Comparison of ENCODE assay signal across 8 cellular contexts in the genomic region with DNA sequence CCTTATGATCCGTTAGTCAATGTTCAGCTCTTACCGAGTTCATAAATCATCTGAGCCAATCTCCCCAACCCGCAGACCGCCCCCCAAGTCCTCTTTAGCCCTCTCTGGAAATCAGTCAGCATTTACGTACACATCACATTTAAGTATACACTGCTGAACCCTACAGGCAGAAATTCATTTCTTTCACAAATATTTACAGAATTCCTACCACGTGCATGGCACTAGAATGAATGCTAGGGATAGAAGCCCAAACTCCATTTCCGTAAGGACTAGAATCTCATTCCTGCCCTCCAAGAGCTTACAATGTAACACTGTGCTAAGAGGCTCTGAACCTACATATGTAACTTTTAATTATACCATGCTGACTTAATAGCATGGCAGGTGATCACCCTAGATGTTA. TPM values are rescaled to one million over a fixed set of nuclear protein-coding genes. Genes with fewer than 3 reads are reported as not detected.
A peak's percentile ranks its signal among the peaks of the same experiment; 100 is the strongest.
DNase-seq lines count a peak whose midpoint lies in the region; ATAC-seq and TF ChIP-seq lines count a peak whose summit lies in the region.

No MANE protein-coding gene starts in this region.

- no peak overlapping the region for H2AFZ ChIP-seq in OCI-LY7 (ENCODE audit: low read length)

- peak overlapping the region; percentile 91 for H3K4me2 ChIP-seq in OCI-LY7 (ENCODE audit: low read length)

- H3K36me3 ChIP-seq in GM06990 (ENCODE audit: control insufficient read depth, insufficient read depth, low read length) (no peaks in the 10 kb centered on the region; the same call in none of the 2 replicates), OCI-LY7 (ENCODE audit: insufficient read depth, low read length) (peaks cover 30% of the 10 kb centered on the region), psoas muscle (ENCODE audit: insufficient read depth in 1 of 2, low read depth in 1 of 2) (peaks cover 4 to 22% of the 10 kb centered on the region in 2 donors)

- TF ChIP-seq CTCF in GM06990 (IDR thresholded peaks at IDR 0.05; ENCODE audit: insufficient read depth, low read length, poor library complexity, severe bottlenecking) (no peak), OCI-LY7 (conservative IDR thresholded peaks at IDR 0.05; ENCODE audit: low read length) (no peak), psoas muscle (IDR thresholded peaks at IDR 0.05) (no peak)

- H3K4me3 ChIP-seq in GM06990 (replicated peaks; ENCODE audit: low read depth, low read length) (peak overlapping the region; percentile 81), OCI-LY7 (ENCODE audit: low read depth, low read length, poor library complexity, severe bottlenecking) (peak overlapping the region; percentile 90), psoas muscle (peak overlapping the region; percentile 77)

- H3K9me2 ChIP-seq in OCI-LY7 (ENCODE audit: insufficient read depth, low read length): no peaks in the 10 kb centered on the region

- intact Hi-C loops in OCI-LY7 (cut with micrococcal nuclease; ENCODE audit: unreplicated experiment) (no loop called here), psoas muscle (cut with DNase I) (loop anchor here in 1 of 2 donors (10.0 kb wide), 1 partner anchor 1136 kb away; the partner anchor contains the start of gene SDC4), left colon (cut with DNase I, micrococcal nuclease) (no loop called here)

- POLR2A ChIA-PET in OCI-LY7 (lab: Charles Lee): interaction anchor here (0.6 to 0.7 kb wide), 3 partner anchors 95 to 537 kb away, joined by 3 to 4 read pairs (median 4); no protein-coding TSS in a partner anchor

- H3K4me1 ChIP-seq in OCI-LY7 (ENCODE audit: insufficient read depth, low read length, poor library complexity, severe bottlenecking) (peaks cover 24% of the 10 kb centered on the region), psoas muscle (peaks cover 54% of the 10 kb centered on the region)

- H4K20me1 ChIP-seq in OCI-LY7 (ENCODE audit: insufficient read depth, low read length): peaks cover 30% of the 10 kb centered on the region; the same call in 1 of the 2 replicates

- ATAC-seq in psoas muscle: no peak
- ATAC-seq in HG03469 (IDR thresholded peaks at IDR 0.05; ENCODE audit: unreplicated experiment): no peak
- ATAC-seq in left colon: no peak
- ATAC-seq in esophagus mucosa: no peak
- no peak for ATAC-seq in HG03432 (IDR thresholded peaks at IDR 0.05; ENCODE audit: unreplicated experiment)

- CTCF ChIA-PET in OCI-LY7 (lab: Charles Lee; ENCODE audit: unreplicated experiment): no interaction called here

- BruUV-seq in OCI-LY7 (replicated peaks; lab: Mats Ljungman, UMichigan): no TSS peak

- peaks cover 61% of the 10 kb centered on the region for H3K79me2 ChIP-seq in OCI-LY7 (ENCODE audit: insufficient read depth, low read depth, low read length)

- H3K9me3 ChIP-seq in OCI-LY7 (ENCODE audit: low read length) (no peaks in the 10 kb centered on the region), psoas muscle (no peaks in the 10 kb centered on the region)

- DNase-seq in GM06990 (ENCODE audit: extremely low read depth, insufficient read length) (no peak), OCI-LY7 (ENCODE audit: low spot score) (no peak), epithelial cell of prostate (ENCODE audit: low read depth, low spot score) (no peak), psoas muscle (no peak), left colon (no peak)

- H3K27me3 ChIP-seq in GM06990 (replicated peaks; ENCODE audit: control insufficient read depth, insufficient read depth, low read length) (no peaks in the 10 kb centered on the region), psoas muscle (ENCODE audit: insufficient read depth in 3 of 3, low read length in 2 of 3) (no peaks in the 10 kb centered on the region)

- H3K27ac ChIP-seq in OCI-LY7 (ENCODE audit: low read depth, low read length, poor library complexity, severe bottlenecking) (peak overlapping the region; percentile 42), epithelial cell of prostate (peak overlapping the region; percentile 94), psoas muscle (peak overlapping the region; percentile 92)

- 13 to 33% (median 14%) methylated on average over 7 of the region's 7 CpGs for WGBS in psoas muscle, 3 donors

RNA-seq across cellular contexts. Expression of gene OSER1, which starts 1.8 kb away (rescaled TPM):
- 24.5 and 28.1 TPM in 2 replicates for total RNA-seq in OCI-LY7 (2014; rRNA removed; shearing (Covaris generic))
- 31.9 and 35.9 TPM in 2 replicates for total RNA-seq in OCI-LY7 (2022)
- 10 to 100 TPM; 46.0 to 97.6 (median 61.7) TPM for total RNA-seq in psoas muscle
- polyA plus RNA-seq in psoas muscle: 10 to 100 TPM; 47.4 to 75.7 (median 71.4) TPM
- 10 to 100 TPM; 21.9 to 35.2 TPM for total RNA-seq in left colon
- 20.6 TPM for total RNA-seq in esophagus mucosa

RNA-seq across cellular contexts. Expression of gene JPH2, which starts 21.8 kb away (rescaled TPM):
- not detected in 2 replicates for total RNA-seq in OCI-LY7 (2014; rRNA removed; shearing (Covaris generic))
- total RNA-seq in OCI-LY7 (2022): not detected in 2 replicates
- total RNA-seq in psoas muscle: 100 to 1,000 TPM in 1 of 4 donors, 10 to 100 TPM in 3; 48.0 to 145 (median 81.8) TPM
- polyA plus RNA-seq in psoas muscle: 10 to 100 TPM; 13.5 to 25.1 (median 19.9) TPM
- 10 to 100 TPM in 1 of 2 donors, under 1 TPM in 1; 0.92 to 12.9 TPM for total RNA-seq in left colon
- total RNA-seq in esophagus mucosa: 1.0 TPM

RNA-seq across cellular contexts. Expression of gene GDAP1L1, which starts 38.3 kb away (rescaled TPM):
- total RNA-seq in OCI-LY7 (2014; rRNA removed; shearing (Covaris generic)): not detected in 2 replicates
- 0.27 TPM in 1 of 2 replicates, not detected in the other for total RNA-seq in OCI-LY7 (2022)
- total RNA-seq in psoas muscle: not detected
- under 1 TPM in 1 of 3 donors, not detected in 2; 0.04 TPM for polyA plus RNA-seq in psoas muscle
- total RNA-seq in left colon: not detected
- total RNA-seq in esophagus mucosa: not detected

Comparison
In these comparisons a context has a peak if more than half of its experiments do, and no peak if none do; other contexts are left out.
1. H3K27ac ChIP-seq: peak in every context shown above with its lines; median percentile 94 in epithelial cell of prostate; 92 in psoas muscle; 42 in OCI-LY7.